ENCODE assay signal across 14 cellular contexts in genomic region chr11:122724520-122724919, GRCh38.
DNase-seq lines count a peak whose midpoint lies in the region; ATAC-seq and TF ChIP-seq lines count a peak whose summit lies in the region.
"Had no signal": no experiment of that assay in that cellular context is flagged by ENCODE, and none has a peak within 500 bp of the region (broad histone marks: within the 10 kb centered on the region; RNA-seq: fewer than 3 reads in every experiment).

No MANE protein-coding gene starts in this region.

- TF ChIP-seq CTCF in WTC11 (IDR thresholded peaks at IDR 0.05) (no peak), ovary (IDR thresholded peaks at IDR 0.05) (no peak)

- H3K36me3 ChIP-seq in ovary: no peaks in the 10 kb centered on the region
- H3K36me3 ChIP-seq: thoracic aorta had no signal

- H3K4me3 Mint-ChIP-seq in activated CD4-positive, alpha-beta memory T cell treated with anti-CD3 and anti-CD28 coated beads, Interleukin-2, amount 10 ng/mL, durations not matched to agents 7 days and 5 days: no peak overlapping the region
- H3K4me3 Mint-ChIP-seq in activated CD4-positive, alpha-beta memory T cell treated with anti-CD3 and anti-CD28 coated beads for 36 hours: no peak overlapping the region
- H3K4me3 Mint-ChIP-seq in WTC11 (no peak overlapping the region), immature natural killer cell (peak overlapping the region in 3 of 5 donors; percentile 34 to 75 (median 35))
- peak overlapping the region; percentile 45 to 71 for H3K4me3 Mint-ChIP-seq in stimulated activated naive CD8-positive, alpha-beta T cell treated with anti-CD3 and anti-CD28 coated beads, Interleukin-15, amount 100 ng/mL, for 72 hours

- no peak for DNase-seq in activated CD4-positive, alpha-beta memory T cell treated with anti-CD3 and anti-CD28 coated beads, Interleukin-2, amount 10 ng/mL, durations not matched to agents 7 days and 5 days
- DNase-seq in activated CD4-positive, alpha-beta memory T cell treated with anti-CD3 and anti-CD28 coated beads for 36 hours: no peak
- no peak for DNase-seq in WTC11 (ENCODE audit: low spot score)
- DNase-seq in immature natural killer cell: no peak
- no peak for DNase-seq in stimulated activated naive CD8-positive, alpha-beta T cell treated with anti-CD3 and anti-CD28 coated beads, Interleukin-15, amount 100 ng/mL, for 72 hours
- DNase-seq in ovary: no peak
- no peak for DNase-seq in activated effector memory CD4-positive, alpha-beta T cell treated with Interleukin-2 at 50 U/mL for 16 hours
- DNase-seq: DMS79 treated with DMSO at 0.1 percent for 48 hours; effector memory CD4-positive, alpha-beta T cell; glutamatergic neuron; left colon; NCI-H2081 treated with DMSO at 0.1 percent for 48 hours had no signal

- H3K4me1 Mint-ChIP-seq in activated CD4-positive, alpha-beta memory T cell treated with anti-CD3 and anti-CD28 coated beads, Interleukin-2, amount 10 ng/mL, durations not matched to agents 7 days and 5 days: peaks cover 80% of the 10 kb centered on the region
- H3K4me1 Mint-ChIP-seq in activated CD4-positive, alpha-beta memory T cell treated with anti-CD3 and anti-CD28 coated beads for 36 hours (ENCODE audit: low read depth): peaks cover 73% of the 10 kb centered on the region
- H3K4me1 Mint-ChIP-seq in WTC11 (peaks cover 35% of the 10 kb centered on the region), immature natural killer cell (peaks cover 68 to 84% of the 10 kb centered on the region in 2 donors)
- peaks cover 99% of the 10 kb centered on the region for H3K4me1 Mint-ChIP-seq in stimulated activated naive CD8-positive, alpha-beta T cell treated with anti-CD3 and anti-CD28 coated beads, Interleukin-15, amount 100 ng/mL, for 72 hours

- CTCF ChIA-PET in activated CD4-positive, alpha-beta memory T cell treated with anti-CD3 and anti-CD28 coated beads, Interleukin-2, amount 10 ng/mL, durations not matched to agents 7 days and 5 days (lab: Charles Lee): interaction anchor here (0.9 to 2.2 kb wide), 3 partner anchors 24 to 69 kb away, joined by 3 to 8 read pairs (median 4); partner anchors contain the start of gene UBASH3B
- CTCF ChIA-PET in activated CD4-positive, alpha-beta memory T cell treated with anti-CD3 and anti-CD28 coated beads for 36 hours (lab: Charles Lee): interaction anchor here (1.0 to 2.2 kb wide), 2 partner anchors 23 to 28 kb away, joined by 3 to 6 read pairs; no protein-coding TSS in a partner anchor
- CTCF ChIA-PET in WTC11 (lab: Charles Lee): no interaction called here

- peak overlapping the region; percentile 45 for H3K27ac Mint-ChIP-seq in activated CD4-positive, alpha-beta memory T cell treated with anti-CD3 and anti-CD28 coated beads, Interleukin-2, amount 10 ng/mL, durations not matched to agents 7 days and 5 days
- H3K27ac Mint-ChIP-seq in activated CD4-positive, alpha-beta memory T cell treated with anti-CD3 and anti-CD28 coated beads for 36 hours: no peak overlapping the region
- H3K27ac Mint-ChIP-seq in WTC11 (peak overlapping the region; percentile 8; the same call in 1 of the 2 replicates), immature natural killer cell (peak overlapping the region in 3 of 6 donors; percentile 13 to 41 (median 33))
- no peak overlapping the region for H3K27ac Mint-ChIP-seq in stimulated activated naive CD8-positive, alpha-beta T cell treated with anti-CD3 and anti-CD28 coated beads, Interleukin-15, amount 100 ng/mL, for 72 hours

- H3K36me3 Mint-ChIP-seq in activated CD4-positive, alpha-beta memory T cell treated with anti-CD3 and anti-CD28 coated beads, Interleukin-2, amount 10 ng/mL, durations not matched to agents 7 days and 5 days (ENCODE audit: low read depth): peaks cover 20% of the 10 kb centered on the region
- H3K36me3 Mint-ChIP-seq in activated CD4-positive, alpha-beta memory T cell treated with anti-CD3 and anti-CD28 coated beads for 36 hours: no peaks in the 10 kb centered on the region
- no peaks in the 10 kb centered on the region for H3K36me3 Mint-ChIP-seq in WTC11
- H3K36me3 Mint-ChIP-seq in immature natural killer cell: peaks cover 0 to 5% (median 0%) of the 10 kb centered on the region in 3 donors

- H3K27me3 Mint-ChIP-seq in activated CD4-positive, alpha-beta memory T cell treated with anti-CD3 and anti-CD28 coated beads, Interleukin-2, amount 10 ng/mL, durations not matched to agents 7 days and 5 days: peaks cover 5% of the 10 kb centered on the region
- H3K27me3 Mint-ChIP-seq in activated CD4-positive, alpha-beta memory T cell treated with anti-CD3 and anti-CD28 coated beads for 36 hours: no peaks in the 10 kb centered on the region
- no peaks in the 10 kb centered on the region for H3K27me3 Mint-ChIP-seq in WTC11 (ENCODE audit: low read depth)
- peaks cover 2 to 8% (median 3%) of the 10 kb centered on the region in 3 donors for H3K27me3 Mint-ChIP-seq in immature natural killer cell (ENCODE audit: low read depth in 3 of 3)
- no peaks in the 10 kb centered on the region for H3K27me3 Mint-ChIP-seq in stimulated activated naive CD8-positive, alpha-beta T cell treated with anti-CD3 and anti-CD28 coated beads, Interleukin-15, amount 100 ng/mL, for 72 hours

- no peak overlapping the region for H3K27ac ChIP-seq in ovary
- H3K27ac ChIP-seq: thoracic aorta had no signal

- 76 to 80% (median 78%) methylated on average over 6 of the region's 6 CpGs for WGBS in ovary, 3 donors

- H3K4me3 ChIP-seq in ovary: no peak overlapping the region
- H3K4me3 ChIP-seq: thoracic aorta had no signal

- H3K9me3 Mint-ChIP-seq in activated CD4-positive, alpha-beta memory T cell treated with anti-CD3 and anti-CD28 coated beads, Interleukin-2, amount 10 ng/mL, durations not matched to agents 7 days and 5 days: no peaks in the 10 kb centered on the region
- no peaks in the 10 kb centered on the region for H3K9me3 Mint-ChIP-seq in activated CD4-positive, alpha-beta memory T cell treated with anti-CD3 and anti-CD28 coated beads for 36 hours
- H3K9me3 Mint-ChIP-seq in WTC11 (no peaks in the 10 kb centered on the region), immature natural killer cell (no peaks in the 10 kb centered on the region)
- no peaks in the 10 kb centered on the region for H3K9me3 Mint-ChIP-seq in stimulated activated naive CD8-positive, alpha-beta T cell treated with anti-CD3 and anti-CD28 coated beads, Interleukin-15, amount 100 ng/mL, for 72 hours

- no peak for TF ChIP-seq EP300 in ovary (IDR thresholded peaks at IDR 0.05)

- ATAC-seq in WTC11 (peak; percentile 66), GM21447 (IDR thresholded peaks at IDR 0.05; ENCODE audit: unreplicated experiment) (no peak)
- no peak for ATAC-seq in stimulated activated naive CD8-positive, alpha-beta T cell treated with anti-CD3 and anti-CD28 coated beads, Interleukin-15, amount 100 ng/mL, for 72 hours
- ATAC-seq: left colon had no signal

- POLR2A ChIA-PET in activated CD4-positive, alpha-beta memory T cell treated with anti-CD3 and anti-CD28 coated beads, Interleukin-2, amount 10 ng/mL, durations not matched to agents 7 days and 5 days (lab: Charles Lee): interaction anchor here (1.2 to 6.5 kb wide), 3 partner anchors 19 to 68 kb away, joined by 3 to 52 read pairs (median 8); no protein-coding TSS in a partner anchor
- POLR2A ChIA-PET in activated CD4-positive, alpha-beta memory T cell treated with anti-CD3 and anti-CD28 coated beads for 36 hours (lab: Charles Lee): interaction anchor here (1.2 kb wide), 1 partner anchor 28 kb away, joined by 3 read pairs; no protein-coding TSS in a partner anchor
- POLR2A ChIA-PET in WTC11 (lab: Charles Lee): interaction anchor here (0.7 kb wide), 1 partner anchor 11 kb away, joined by 3 read pairs; no protein-coding TSS in a partner anchor

- no peaks in the 10 kb centered on the region for H3K9me3 ChIP-seq in ovary
- H3K9me3 ChIP-seq: thoracic aorta had no signal

- intact Hi-C loops in activated CD4-positive, alpha-beta memory T cell treated with anti-CD3 and anti-CD28 coated beads for 36 hours (cut with micrococcal nuclease): no loop called here
- intact Hi-C loops in ovary (cut with DNase I): no loop called here

- no peak for TF ChIP-seq POLR2A in ovary (IDR thresholded peaks at IDR 0.05)

- no peaks in the 10 kb centered on the region for H3K4me1 ChIP-seq in ovary (ENCODE audit: insufficient read depth)

- no peaks in the 10 kb centered on the region for H3K27me3 ChIP-seq in ovary

TF ChIP-seq in WTC11, 78 proteins besides CTCF, POLR2A, EP300 and RAD21 (continues in another document):
- no peak for TF ChIP-seq MAX (CRISPR knock-in tag; IDR thresholded peaks at IDR 0.05)
- TF ChIP-seq ZNF263 (CRISPR knock-in tag; IDR thresholded peaks at IDR 0.05; ENCODE audit: low read depth): no peak
- TF ChIP-seq ZMAT4 (CRISPR knock-in tag; IDR thresholded peaks at IDR 0.05): no peak
- TF ChIP-seq GRHL2 (CRISPR knock-in tag; IDR thresholded peaks at IDR 0.05; ENCODE audit: insufficient replicate concordance, severe bottlenecking): no peak
- TF ChIP-seq FOXK1 (CRISPR knock-in tag; IDR thresholded peaks at IDR 0.05): no peak
- TF ChIP-seq RELA (CRISPR knock-in tag; IDR thresholded peaks at IDR 0.05; ENCODE audit: borderline replicate concordance): no peak
- TF ChIP-seq GTF2I (CRISPR knock-in tag; conservative IDR thresholded peaks at IDR 0.05): no peak
- no peak for TF ChIP-seq CBFB (CRISPR knock-in tag; IDR thresholded peaks at IDR 0.05; ENCODE audit: low read depth)
- no peak for TF ChIP-seq ZNF317 (CRISPR knock-in tag; IDR thresholded peaks at IDR 0.05; ENCODE audit: borderline replicate concordance, low read depth)
- no peak for TF ChIP-seq MYBL2 (CRISPR knock-in tag; IDR thresholded peaks at IDR 0.05)
- TF ChIP-seq ZNF232 (CRISPR knock-in tag; IDR thresholded peaks at IDR 0.05): no peak
- no peak for TF ChIP-seq RORB (CRISPR knock-in tag; IDR thresholded peaks at IDR 0.05)
- TF ChIP-seq ZBTB21 (CRISPR knock-in tag; IDR thresholded peaks at IDR 0.05; ENCODE audit: borderline replicate concordance): no peak

Comparison
In these comparisons a context has a peak if more than half of its experiments do, and no peak if none do; other contexts are left out.
1. H3K27ac Mint-ChIP-seq: peak in activated CD4-positive, alpha-beta memory T cell treated with anti-CD3 and anti-CD28 coated beads, Interleukin-2, amount 10 ng/mL, durations not matched to agents 7 days and 5 days (single experiment) and WTC11 (single experiment); none in activated CD4-positive, alpha-beta memory T cell treated with anti-CD3 and anti-CD28 coated beads for 36 hours (single experiment) and stimulated activated naive CD8-positive, alpha-beta T cell treated with anti-CD3 and anti-CD28 coated beads, Interleukin-15, amount 100 ng/mL, for 72 hours (0 of 2).
2. H3K4me3 Mint-ChIP-seq: peak in immature natural killer cell (3 of 5) and stimulated activated naive CD8-positive, alpha-beta T cell treated with anti-CD3 and anti-CD28 coated beads, Interleukin-15, amount 100 ng/mL, for 72 hours (2 of 2); none in activated CD4-positive, alpha-beta memory T cell treated with anti-CD3 and anti-CD28 coated beads, Interleukin-2, amount 10 ng/mL, durations not matched to agents 7 days and 5 days (single experiment), activated CD4-positive, alpha-beta memory T cell treated with anti-CD3 and anti-CD28 coated beads for 36 hours (single experiment) and WTC11 (single experiment).